12 cellular contexts compared by ENCODE assay signal in the genomic region with DNA sequence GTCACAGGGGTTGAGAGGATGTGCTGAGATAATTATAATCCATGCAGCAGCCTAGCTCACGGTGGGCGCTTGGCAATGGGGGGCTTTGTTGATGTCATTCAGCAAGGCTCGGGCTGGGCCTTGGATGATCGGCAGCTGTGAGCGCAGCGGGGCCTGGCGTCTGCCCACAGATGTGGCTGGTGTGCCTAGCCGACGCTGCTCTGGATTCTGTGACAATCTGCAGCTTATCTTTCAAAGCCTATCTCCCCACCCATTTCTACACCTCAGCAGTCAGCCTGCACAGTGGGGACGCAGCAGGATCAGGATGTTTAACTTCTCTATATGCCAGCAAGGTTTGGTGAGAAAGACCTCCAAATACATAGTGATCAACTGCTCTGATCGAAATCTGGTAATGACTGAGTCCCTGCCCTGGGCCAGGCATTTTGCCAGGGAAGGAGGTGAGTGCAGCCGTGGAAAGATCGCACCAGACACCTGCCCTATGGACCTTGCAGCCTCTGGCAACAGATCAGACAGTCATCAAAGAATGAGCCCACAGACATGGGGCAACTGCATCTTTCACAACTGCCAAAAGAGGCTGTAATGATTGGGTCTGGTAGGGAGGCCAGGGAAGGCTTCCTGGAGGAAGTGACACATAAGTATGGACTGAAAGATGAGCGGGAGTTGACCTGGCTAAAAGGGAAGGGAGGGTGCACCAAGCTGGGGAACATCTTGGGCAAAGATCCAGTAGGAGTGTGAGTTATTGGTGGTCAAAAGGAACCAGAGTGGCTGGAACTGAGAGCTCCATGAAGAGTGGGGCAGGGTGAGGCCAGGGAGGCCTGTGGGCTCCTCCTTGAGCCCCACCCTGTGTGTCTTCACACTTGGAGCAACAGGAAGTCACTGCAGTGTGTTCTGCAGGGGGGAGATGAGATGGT. TPM values are rescaled to one million over a fixed set of nuclear protein-coding genes. Genes with fewer than 3 reads are reported as not detected.
DNase-seq lines count a peak whose midpoint lies in the region; ATAC-seq and TF ChIP-seq lines count a peak whose summit lies in the region.
"Had no signal": no experiment of that assay in that cellular context is flagged by ENCODE, and none has a peak within 500 bp of the region (broad histone marks: within the 10 kb centered on the region; RNA-seq: fewer than 3 reads in every experiment).

No MANE protein-coding gene starts in this region.

- H3K9me2 ChIP-seq in GM23248 (ENCODE audit: insufficient read depth): no peaks in the 10 kb centered on the region

- no peak overlapping the region for H3K9ac ChIP-seq in GM23248

- in situ Hi-C loops in GM23248 (cut with MboI): no loop called here

- no peaks in the 10 kb centered on the region for H3K9me3 ChIP-seq in GM23248 (ENCODE audit: low read depth)
- H3K9me3 ChIP-seq: vagina had no signal

- H3K36me3 Mint-ChIP-seq in dendritic cell treated with granulocyte-macrophage colony-stimulating factor and Interleukin-4, amounts not matched to agents 40 ng/mL and 50 ng/mL, for 4 days (ENCODE audit: low read depth): no peaks in the 10 kb centered on the region
- no peaks in the 10 kb centered on the region for H3K36me3 Mint-ChIP-seq in osteocyte (ENCODE audit: unreplicated experiment)

- DNase-seq in GM23248 (peak; percentile 80), NOMO-1 (lab: John Stamatoyannopoulos, UW; ENCODE audit: unreplicated experiment in 2 of 2) (peak; percentile 65 to 77), osteocyte (ENCODE audit: extremely low spot score, unreplicated experiment) (no peak), mucosa of gallbladder (ENCODE audit: low spot score) (no peak), DMS 273 treated with DMSO at 0.1 percent for 48 hours (lab: John Stamatoyannopoulos, UW) (no peak), omental fat pad (ENCODE audit: low spot score) (no peak)
- DNase-seq: NCI-H2081; stimulated activated CD4-positive, alpha-beta T cell treated with anti-CD3 and anti-CD28 coated beads, Interleukin-4, amount 100 ng/mL, for 1 hour had no signal

- H2AFZ ChIP-seq in GM23248: no peak overlapping the region

- no peak overlapping the region for H3K4me3 Mint-ChIP-seq in dendritic cell treated with granulocyte-macrophage colony-stimulating factor and Interleukin-4, amounts not matched to agents 40 ng/mL and 50 ng/mL, for 4 days
- H3K4me3 Mint-ChIP-seq in osteocyte (ENCODE audit: unreplicated experiment): no peak overlapping the region
- H3K4me3 Mint-ChIP-seq: T-helper 1 cell treated with Interleukin-12 subunit alpha and Interleukin-12 subunit beta and Interleukin-4 antibody, amounts not matched to agents 30 μg/mL and 1 μg/mL, for 36 hours had no signal

- peaks cover 6% of the 10 kb centered on the region for H3K27me3 Mint-ChIP-seq in dendritic cell treated with granulocyte-macrophage colony-stimulating factor and Interleukin-4, amounts not matched to agents 40 ng/mL and 50 ng/mL, for 4 days
- no peaks in the 10 kb centered on the region for H3K27me3 Mint-ChIP-seq in osteocyte (ENCODE audit: unreplicated experiment)

- intact Hi-C loops in dendritic cell treated with granulocyte-macrophage colony-stimulating factor and Interleukin-4, amounts not matched to agents 40 ng/mL and 50 ng/mL, for 4 days (cut with micrococcal nuclease): no loop called here

- no peaks in the 10 kb centered on the region for H4K20me1 ChIP-seq in GM23248 (ENCODE audit: insufficient read depth)

- 78 to 83% methylated on average over 14 of the region's 14 CpGs for WGBS in GM23248 (ENCODE audit: low coverage in 1 of 2, low lambda C conversion rate in 2 of 2, missing lambda C conversion rate in 2 of 2), 2 experiments

- H3K36me3 ChIP-seq in GM23248 (ENCODE audit: low read depth): no peaks in the 10 kb centered on the region
- H3K36me3 ChIP-seq: vagina had no signal

- no peak overlapping the region for H3K4me2 ChIP-seq in GM23248 (ENCODE audit: unreplicated experiment)

- no peak for ATAC-seq in GM18909 (IDR thresholded peaks at IDR 0.05; ENCODE audit: poor library complexity, unreplicated experiment)
- no peak for ATAC-seq in omental fat pad (ENCODE audit: low FRiP score)

- H3K27ac ChIP-seq in GM23248: no peak overlapping the region
- H3K27ac ChIP-seq: vagina had no signal

- H3K27me3 ChIP-seq in GM23248 (replicated peaks; ENCODE audit: insufficient read depth): no peaks in the 10 kb centered on the region
- H3K27me3 ChIP-seq: vagina had no signal

- no peaks in the 10 kb centered on the region for H3K9me3 Mint-ChIP-seq in dendritic cell treated with granulocyte-macrophage colony-stimulating factor and Interleukin-4, amounts not matched to agents 40 ng/mL and 50 ng/mL, for 4 days
- H3K9me3 Mint-ChIP-seq in osteocyte (ENCODE audit: unreplicated experiment): no peaks in the 10 kb centered on the region
- H3K9me3 Mint-ChIP-seq: T-helper 1 cell treated with Interleukin-12 subunit alpha and Interleukin-12 subunit beta and Interleukin-4 antibody, amounts not matched to agents 30 μg/mL and 1 μg/mL, for 36 hours had no signal

- no peaks in the 10 kb centered on the region for H3K79me2 ChIP-seq in GM23248 (ENCODE audit: insufficient read depth)

- H3K4me1 Mint-ChIP-seq in dendritic cell treated with granulocyte-macrophage colony-stimulating factor and Interleukin-4, amounts not matched to agents 40 ng/mL and 50 ng/mL, for 4 days (ENCODE audit: low read depth): peaks cover 39% of the 10 kb centered on the region
- peaks cover 55% of the 10 kb centered on the region for H3K4me1 Mint-ChIP-seq in osteocyte (ENCODE audit: unreplicated experiment)

- no peak overlapping the region for H3K4me3 ChIP-seq in GM23248
- H3K4me3 ChIP-seq: vagina had no signal

- H3K4me1 ChIP-seq in GM23248 (ENCODE audit: insufficient read depth): peaks cover 34% of the 10 kb centered on the region

- peak overlapping the region; percentile 42 for H3K27ac Mint-ChIP-seq in dendritic cell treated with granulocyte-macrophage colony-stimulating factor and Interleukin-4, amounts not matched to agents 40 ng/mL and 50 ng/mL, for 4 days
- H3K27ac Mint-ChIP-seq in osteocyte (ENCODE audit: unreplicated experiment): peak overlapping the region; percentile 69
- H3K27ac Mint-ChIP-seq: T-helper 1 cell treated with Interleukin-12 subunit alpha and Interleukin-12 subunit beta and Interleukin-4 antibody, amounts not matched to agents 30 μg/mL and 1 μg/mL, for 36 hours had no signal

- peaks cover 35% of the 10 kb centered on the region for H3F3A ChIP-seq in GM23248 (ENCODE audit: insufficient read depth)

- TF ChIP-seq CTCF in osteocyte (IDR thresholded peaks at IDR 0.05) (no peak), omental fat pad (IDR thresholded peaks at IDR 0.05) (no peak)

RNA-seq across cellular contexts. Expression of a gene that starts 35.3 kb away (rescaled TPM):
- 5.1 and 9.0 TPM in 2 replicates for total RNA-seq in GM23248 (2014; rRNA removed; shearing (Covaris generic))
- polyA plus RNA-seq in GM23248 (2016; fragmentation: Nextera tagmentation; extraction: Ambion mirVana): 1.0 and 2.0 TPM in 2 replicates
- total RNA-seq in osteocyte: 32.5 and 33.6 TPM in 2 replicates
- total RNA-seq in mucosa of gallbladder: 3.7 TPM
- 1 to 10 TPM; 3.5 to 5.5 (median 4.7) TPM for total RNA-seq in omental fat pad

Comparison
In these comparisons a context has a peak if more than half of its experiments do, and no peak if none do; other contexts are left out.
1. DNase-seq: peak in GM23248 (single experiment) and NOMO-1 (2 of 2); none in osteocyte (single experiment), mucosa of gallbladder (single experiment), DMS 273 treated with DMSO at 0.1 percent for 48 hours (single experiment) and omental fat pad (single experiment).